Comparison of ENCODE assay signal across 24 cellular contexts in the genomic region with DNA sequence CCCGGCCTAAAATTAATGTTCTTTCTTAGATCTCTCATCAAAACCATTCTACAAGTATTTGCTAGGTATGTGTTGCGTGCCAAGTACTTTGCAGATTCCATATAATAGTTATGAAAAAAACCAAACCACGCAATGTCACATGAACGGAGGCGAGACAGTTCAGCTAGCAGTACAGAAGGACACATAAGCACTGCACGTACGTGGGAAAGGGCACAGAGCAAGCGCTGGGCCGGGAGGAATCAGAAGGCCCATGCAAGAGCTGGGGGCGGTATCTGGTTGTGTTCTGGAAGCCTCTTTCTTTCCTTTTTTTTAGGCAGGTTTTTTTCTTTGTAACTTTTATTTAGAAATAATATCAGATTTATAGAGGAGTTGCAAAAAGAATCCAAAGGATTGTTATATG. TPM values are rescaled to one million over a fixed set of nuclear protein-coding genes. Genes with fewer than 3 reads are reported as not detected.
"Had no signal": no experiment of that assay in that cellular context is flagged by ENCODE, and none has a peak within 500 bp of the region (broad histone marks: within the 10 kb centered on the region; RNA-seq: fewer than 3 reads in every experiment).

No MANE protein-coding gene starts in this region.

- H3K27me3 Mint-ChIP-seq: activated naive CD4-positive, alpha-beta T cell treated with anti-CD3 and anti-CD28 coated beads, Interleukin-2, amount 10 ng/mL, durations not matched to agents 7 days and 5 days; activated naive CD8-positive, alpha-beta T cell treated with anti-CD3 and anti-CD28 coated beads, Interleukin-2, amount 50 U/mL, for 24 hours; stimulated activated naive B cell treated with anti-CD40 and anti-IgM and Interleukin-4, amounts not matched to agents 10 μg/mL and 1 μg/mL and 100 μg/mL, for 72 hours had no signal

- DNase-seq: activated CD4-positive, alpha-beta T cell treated with anti-CD3 and anti-CD28 coated beads for 1 hour; activated CD8-positive, alpha-beta memory T cell treated with anti-CD3 and anti-CD28 coated beads for 24 hours; activated CD8-positive, alpha-beta memory T cell treated with anti-CD3 and anti-CD28 coated beads, Interleukin-2, amount 50 U/mL, for 48 hours; activated effector memory CD4-positive, alpha-beta T cell treated with Interleukin-2 at 50 U/mL for 16 hours; activated naive CD4-positive, alpha-beta T cell treated with anti-CD3 and anti-CD28 coated beads, Interleukin-2, amount 10 ng/mL, durations not matched to agents 7 days and 5 days; activated naive CD8-positive, alpha-beta T cell treated with anti-CD3 and anti-CD28 coated beads, Interleukin-2, amount 50 U/mL, for 24 hours; activated T-cell treated with anti-CD3 and anti-CD28 coated beads, Interleukin-2, amount 50 U/mL, for 48 hours; aorta; cerebellar nuclear complex; dermis blood vessel endothelial cell; effector memory CD4-positive, alpha-beta T cell; foreskin melanocyte; mammary epithelial cell; midbrain; nephron progenitor cell; occipital lobe; spleen; stimulated activated naive B cell treated with anti-CD40 and anti-IgM and Interleukin-4, amounts not matched to agents 10 μg/mL and 1 μg/mL and 100 μg/mL, for 72 hours; T1000; thyroid gland had no signal

- H3K27ac Mint-ChIP-seq: activated naive CD4-positive, alpha-beta T cell treated with anti-CD3 and anti-CD28 coated beads, Interleukin-2, amount 10 ng/mL, durations not matched to agents 7 days and 5 days; activated naive CD8-positive, alpha-beta T cell treated with anti-CD3 and anti-CD28 coated beads, Interleukin-2, amount 50 U/mL, for 24 hours; nephron progenitor cell; stimulated activated naive B cell treated with anti-CD40 and anti-IgM and Interleukin-4, amounts not matched to agents 10 μg/mL and 1 μg/mL and 100 μg/mL, for 72 hours had no signal

- ATAC-seq: activated naive CD8-positive, alpha-beta T cell treated with anti-CD3 and anti-CD28 coated beads, Interleukin-2, amount 50 U/mL, for 24 hours; sciatic nerve; stimulated activated naive B cell treated with anti-CD40 and anti-IgM and Interleukin-4, amounts not matched to agents 10 μg/mL and 1 μg/mL and 100 μg/mL, for 72 hours had no signal

- H3K9me3 Mint-ChIP-seq: activated naive CD4-positive, alpha-beta T cell treated with anti-CD3 and anti-CD28 coated beads, Interleukin-2, amount 10 ng/mL, durations not matched to agents 7 days and 5 days; activated naive CD8-positive, alpha-beta T cell treated with anti-CD3 and anti-CD28 coated beads, Interleukin-2, amount 50 U/mL, for 24 hours; nephron progenitor cell; stimulated activated naive B cell treated with anti-CD40 and anti-IgM and Interleukin-4, amounts not matched to agents 10 μg/mL and 1 μg/mL and 100 μg/mL, for 72 hours had no signal

- H3K9me3 ChIP-seq: prostate gland, spleen, thyroid gland, vagina had no signal

- H3K27me3 ChIP-seq: spleen, thyroid gland, vagina had no signal

- H3K4me3 ChIP-seq: prostate gland, spleen, thyroid gland, vagina had no signal

- H3K4me3 Mint-ChIP-seq: activated naive CD4-positive, alpha-beta T cell treated with anti-CD3 and anti-CD28 coated beads, Interleukin-2, amount 10 ng/mL, durations not matched to agents 7 days and 5 days; activated naive CD8-positive, alpha-beta T cell treated with anti-CD3 and anti-CD28 coated beads, Interleukin-2, amount 50 U/mL, for 24 hours; nephron progenitor cell; stimulated activated naive B cell treated with anti-CD40 and anti-IgM and Interleukin-4, amounts not matched to agents 10 μg/mL and 1 μg/mL and 100 μg/mL, for 72 hours had no signal

- H3K36me3 Mint-ChIP-seq: activated naive CD4-positive, alpha-beta T cell treated with anti-CD3 and anti-CD28 coated beads, Interleukin-2, amount 10 ng/mL, durations not matched to agents 7 days and 5 days had no signal

- H3K36me3 ChIP-seq: prostate gland, spleen, thyroid gland, vagina had no signal

- H3K27ac ChIP-seq: prostate gland, spleen, vagina had no signal

RNA-seq across cellular contexts. Expression of a gene that starts 50.5 kb away (rescaled TPM):
- total RNA-seq: dermis blood vessel endothelial cell; T-helper 1 cell treated with Interleukin-12 subunit alpha and Interleukin-12 subunit beta and Interleukin-4 antibody, amounts not matched to agents 30 ng/mL and 1 ng/mL, for 36 hours had no signal
